Comparison of ENCODE assay signal across 8 cellular contexts in genomic region chr5:56838409-56839039, GRCh38. TPM values are rescaled to one million over a fixed set of nuclear protein-coding genes. Genes with fewer than 3 reads are reported as not detected.
DNase-seq lines count a peak whose midpoint lies in the region; ATAC-seq, FAIRE-seq and TF ChIP-seq lines count a peak whose summit lies in the region.

No MANE protein-coding gene starts in this region.

- DNase-seq in AG04450 (ENCODE audit: low read depth, low spot score) (peak; percentile 26), GM04504 (ENCODE audit: low read depth) (peak; percentile 52), HS-5 (ENCODE audit: low read depth) (peak; percentile 55), RWPE2 (ENCODE audit: low spot score) (no peak), H1 (ENCODE audit: low read depth in 1 of 2, low spot score in 2 of 2) (no peak)

- H3K9ac ChIP-seq in H1 (replicated peaks in 1 of 4; ENCODE audit: extremely low read depth in 1 of 4, low read depth in 3 of 4, low read length in 3 of 4) = peak overlapping the region in 1 of 4 experiments; percentile 49; a peak in 1 of 7 replicates
- peak overlapping the region; percentile 27 for H3K9ac ChIP-seq in muscle layer of colon (ENCODE audit: low read length)

- no peak overlapping the region for H3K56ac ChIP-seq in H1 (replicated peaks; ENCODE audit: insufficient read length, low read depth, low read length)

- 38% methylated on average over 4 of the region's 4 CpGs; no CpG with 5 or more reads in 1 of the 2 experiments for WGBS in H1 (ENCODE audit: extremely low coverage in 1 of 2, insufficient coverage in 1 of 2, insufficient read length in 1 of 2, insufficient replicate concordance in 2 of 2, low coverage in 1 of 2, low lambda C conversion rate in 2 of 2, missing lambda C conversion rate in 1 of 2), 2 experiments

- H2BK20ac ChIP-seq in H1 (ENCODE audit: low read length) = no peak overlapping the region

- TF ChIP-seq EP300 in H1 (IDR thresholded peaks at IDR 0.05; ENCODE audit: borderline replicate concordance in 1 of 2, low read depth in 2 of 2, low read length in 2 of 2) = no peak

- no peak overlapping the region for H2AK5ac ChIP-seq in H1 (ENCODE audit: low read depth, low read length)

- no peak overlapping the region for H4K91ac ChIP-seq in H1 (replicated peaks; ENCODE audit: insufficient read length, low read length)

- no peak overlapping the region for H3K23ac ChIP-seq in H1 (ENCODE audit: insufficient read length)

- no peak overlapping the region for H3K18ac ChIP-seq in H1 (ENCODE audit: extremely low read depth, low read length)

- H3K14ac ChIP-seq in H1 (ENCODE audit: insufficient read length) = no peak overlapping the region

- peak; percentile 95 for FAIRE-seq in H1 (lab: Jason Lieb, UNC)

- peak; percentile 53; the same call in 2 of the 3 replicates for ATAC-seq in RWPE2 (ENCODE audit: low read depth)
- no peak for ATAC-seq in GM19035 (IDR thresholded peaks at IDR 0.05; ENCODE audit: unreplicated experiment)
- ATAC-seq in HG03196 (IDR thresholded peaks at IDR 0.05; ENCODE audit: unreplicated experiment) = no peak

- H3K23me2 ChIP-seq in H1 (ENCODE audit: low read depth, low read length) = no peaks in the 10 kb centered on the region

- H4K8ac ChIP-seq in H1 (ENCODE audit: extremely low read depth, insufficient read depth, low read length) = no peak overlapping the region

- no peak overlapping the region for H2BK12ac ChIP-seq in H1 (ENCODE audit: low read depth, low read length)

- no peak overlapping the region for H3K4me2 ChIP-seq in H1 (ENCODE audit: insufficient read depth in 1 of 2, low read depth in 2 of 2, low read length in 2 of 2)

- no peak overlapping the region for H4K5ac ChIP-seq in H1 (ENCODE audit: insufficient read length, low read depth, low read length)

- H3K27me3 ChIP-seq in AG04450 (ENCODE audit: control insufficient read depth, insufficient read depth, low read length) (no peaks in the 10 kb centered on the region), RWPE2 (ENCODE audit: insufficient read depth, poor library complexity, severe bottlenecking) (no peaks in the 10 kb centered on the region), H1 (replicated peaks in 1 of 4; ENCODE audit: control insufficient read depth in 3 of 4, extremely low read depth in 1 of 4, insufficient read depth in 3 of 4, low read length in 3 of 4) (no peaks in the 10 kb centered on the region), muscle layer of colon (ENCODE audit: control insufficient read depth in 1 of 2, insufficient read depth in 2 of 2, low read length in 2 of 2) (no peaks in the 10 kb centered on the region)

- CTCF ChIA-PET in AG04450 (lab: Charles Lee) (interaction anchor here (0.5 to 7.4 kb wide), 35 partner anchors 9 to 1623 kb away, joined by 3 to 175 read pairs (median 4); no protein-coding TSS in a partner anchor), H1 (lab: Charles Lee; ENCODE audit: partially characterized antibody) (interaction anchor here (0.5 to 11.2 kb wide), 40 partner anchors 9 to 902 kb away, joined by 3 to 146 read pairs (median 4); partner anchors contain the start of gene MAP3K1)

- H3K27ac ChIP-seq in AG04450 (ENCODE audit: low read depth, low read length) (no peak overlapping the region), RWPE2 (ENCODE audit: poor library complexity, severe bottlenecking) (no peak overlapping the region), H1 (ENCODE audit: low read depth, low read length) (no peak overlapping the region), muscle layer of colon (ENCODE audit: low read depth, low read length) (no peak overlapping the region)

- TF ChIP-seq CTCF in AG04450 (IDR thresholded peaks at IDR 0.05; ENCODE audit: low read depth, low read length) (peak; percentile 51), RWPE2 (IDR thresholded peaks at IDR 0.05; ENCODE audit: poor library complexity, severe bottlenecking) (peak; percentile 86), H1 (IDR thresholded peaks at IDR 0.05; ENCODE audit: control extremely low read depth in 1 of 3, insufficient read depth in 1 of 3, low read depth in 1 of 3, low read length in 3 of 3) (peak in 2 of 3 experiments; percentile 26 to 49; a peak in 2 of 4 replicates)

- H3K36me3 ChIP-seq in RWPE2 (ENCODE audit: low read depth) (no peaks in the 10 kb centered on the region), H1 (ENCODE audit: control insufficient read depth in 2 of 4, insufficient read depth in 4 of 4, low read length in 3 of 4) (no peaks in the 10 kb centered on the region), muscle layer of colon (ENCODE audit: insufficient read depth, low read length) (no peaks in the 10 kb centered on the region)

- no peaks in the 10 kb centered on the region; the same call in 1 of the 2 replicates for H3K79me1 ChIP-seq in H1 (ENCODE audit: low read depth, low read length)

- peaks cover 0 to 94% of the 10 kb centered on the region in 2 experiments; a peak in 3 of 4 replicates for H3K79me2 ChIP-seq in H1 (ENCODE audit: control insufficient read depth in 1 of 2, insufficient read depth in 2 of 2, low read length in 2 of 2)

- no peak overlapping the region for H3K4ac ChIP-seq in H1 (replicated peaks; ENCODE audit: insufficient read length, low read depth, low read length)

- POLR2A ChIA-PET in AG04450 (lab: Yijun Ruan, JAX) (interaction anchor here (0.6 to 1.5 kb wide), 3 partner anchors 14 to 568 kb away, joined by 3 to 13 read pairs (median 3); partner anchors contain the start of gene GPBP1), H1 (lab: Charles Lee; ENCODE audit: partially characterized antibody) (no interaction called here)

- no peak for TF ChIP-seq POLR2A in H1 (IDR thresholded peaks at IDR 0.05; ENCODE audit: control extremely low read depth in 1 of 2, low read depth in 2 of 2, low read length in 2 of 2)

- H2BK15ac ChIP-seq in H1 (ENCODE audit: low read length) = no peak overlapping the region

- peak; percentile 81 to 85 for TF ChIP-seq RAD21 in H1 (IDR thresholded peaks at IDR 0.05 in 1 of 2, conservative IDR thresholded peaks at IDR 0.05 in 1 of 2; ENCODE audit: low read depth in 2 of 2, low read length in 2 of 2)

- no peak overlapping the region for H2AFZ ChIP-seq in H1 (ENCODE audit: low read length)

- H4K20me1 ChIP-seq in H1 (replicated peaks in 1 of 2; ENCODE audit: control insufficient read depth in 1 of 2, insufficient read depth in 2 of 2, low read length in 2 of 2) = no peaks in the 10 kb centered on the region

- no peaks in the 10 kb centered on the region for H3K9me3 ChIP-seq in AG04450 (ENCODE audit: control insufficient read depth, insufficient read depth, low read length)
- no peaks in the 10 kb centered on the region for H3K9me3 ChIP-seq in RWPE2 (ENCODE audit: severe bottlenecking)
- H3K9me3 ChIP-seq in H1 (ENCODE audit: insufficient read depth in 2 of 2, low read depth in 1 of 2, low read length in 1 of 2) = no peaks in the 10 kb centered on the region
- H3K9me3 ChIP-seq in muscle layer of colon (ENCODE audit: low read length) = no peaks in the 10 kb centered on the region

- no peak overlapping the region for H2BK5ac ChIP-seq in H1 (ENCODE audit: low read depth, low read length)

- peaks cover 7% of the 10 kb centered on the region for H3K4me1 ChIP-seq in RWPE2 (ENCODE audit: insufficient read depth, poor library complexity, severe bottlenecking)
- peaks cover 0 to 15% (median 3%) of the 10 kb centered on the region in 4 experiments; a peak in 3 of 7 replicates for H3K4me1 ChIP-seq in H1 (replicated peaks in 1 of 4; ENCODE audit: control insufficient read depth in 3 of 4, insufficient read depth in 4 of 4, low read length in 3 of 4)
- H3K4me1 ChIP-seq in muscle layer of colon (ENCODE audit: insufficient read depth, low read length) = peaks cover 6% of the 10 kb centered on the region

- no peak overlapping the region for H2BK120ac ChIP-seq in H1 (replicated peaks; ENCODE audit: low read depth, low read length)

- H3K4me3 ChIP-seq in AG04450 (ENCODE audit: low read depth, low read length) (peak overlapping the region; percentile 36), RWPE2 (ENCODE audit: severe bottlenecking) (no peak overlapping the region), H1 (ENCODE audit: extremely low read depth in 1 of 4, insufficient read depth in 2 of 4, low read depth in 3 of 4, low read length in 4 of 4) (no peak overlapping the region), muscle layer of colon (ENCODE audit: low read depth in 1 of 2, low read length in 2 of 2) (no peak overlapping the region)

TF ChIP-seq in H1, 55 proteins besides CTCF, POLR2A, EP300 and RAD21:
- no peak for TF ChIP-seq PHF8 (conservative IDR thresholded peaks at IDR 0.05; ENCODE audit: low read depth, low read length)
- no peak for TF ChIP-seq FOSL1 (IDR thresholded peaks at IDR 0.05; ENCODE audit: insufficient read depth, low read depth, low read length)
- no peak for TF ChIP-seq CTBP2 (IDR thresholded peaks at IDR 0.05; ENCODE audit: borderline replicate concordance, insufficient read depth, insufficient read length, low read length)
- peak; percentile 23; the same call in 1 of the 2 replicates for TF ChIP-seq BACH1 (IDR thresholded peaks at IDR 0.05; ENCODE audit: low read length)

RNA-seq across cellular contexts. Expression of gene MAP3K1, which starts 23.2 kb away (rescaled TPM):
- polyA plus RNA-seq in AG04450 (2011; rRNA removed) (5.4 and 7.7 TPM in 2 replicates), H1 (2011; rRNA removed) (1.7 and 3.9 TPM in 2 replicates)
- polyA minus RNA-seq in AG04450 (2011; rRNA and poly(A)+ RNA removed) = 10.9 and 18.9 TPM in 2 replicates
- 11.4 and 11.8 TPM in 2 replicates for total RNA-seq in H1 (2021; fragmentation: NEBNext Ultra II Directional; extraction: Animal tissue kit (Norgen Biotek cat#: 25700))
- polyA plus RNA-seq in H1 (2011; cell fraction: cytosol; rRNA removed) = 3.9 TPM
- polyA plus RNA-seq in H1 (2011; cell fraction: nucleus; rRNA removed) = 2.8 TPM
- 2.8 to 5.7 TPM (median 4.2 TPM) in 4 replicates for polyA plus RNA-seq in H1 (2012, experiment 1 of 2)
- 0.52 TPM for polyA plus RNA-seq in H1 (2012, experiment 2 of 2)
- polyA plus RNA-seq in H1 (2013, experiment 1 of 2) = 5.5 TPM
- polyA plus RNA-seq in H1 (2013, experiment 2 of 2) = 5.5 TPM
- polyA minus RNA-seq in H1 (2011; rRNA and poly(A)+ RNA removed) = 13.9 and 18.7 TPM in 2 replicates
- 8.1 TPM for polyA minus RNA-seq in H1 (2011; cell fraction: cytosol; rRNA and poly(A)+ RNA removed)
- 10.2 TPM for polyA minus RNA-seq in H1 (2011; cell fraction: nucleus; rRNA and poly(A)+ RNA removed)

Comparison
In these comparisons a context has a peak if more than half of its experiments do, and no peak if none do; other contexts are left out.
1. DNase-seq: peak in AG04450 (single experiment), GM04504 (single experiment) and HS-5 (single experiment); none in RWPE2 (single experiment) and H1 (0 of 2).
2. Peak in every context shown above with its lines, with median percentiles within 50 percentile points of each other: CTCF ChIP-seq.